ENCODE assay signal across 33 cellular contexts in the genomic region with DNA sequence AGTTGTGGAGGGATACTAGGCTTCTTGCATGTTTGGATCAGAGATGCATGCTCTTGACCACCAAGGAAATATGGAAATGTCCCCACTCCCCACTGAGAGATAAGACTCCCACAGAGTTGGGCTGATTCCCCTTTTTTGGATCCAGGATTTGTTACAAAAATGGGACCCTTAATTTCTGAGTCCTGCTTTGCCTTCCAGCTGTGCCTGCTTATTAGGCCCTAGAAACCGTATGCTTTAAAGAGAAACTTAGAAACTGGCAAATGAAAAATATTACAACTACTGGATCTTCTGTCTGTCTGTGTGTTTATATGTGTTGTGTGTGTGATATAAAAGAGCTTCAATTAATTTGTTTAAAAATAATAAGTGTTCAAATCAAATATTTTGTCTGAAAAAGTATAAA.
"Had no signal": no experiment of that assay in that cellular context is flagged by ENCODE, and none has a peak within 500 bp of the region (broad histone marks: within the 10 kb centered on the region; RNA-seq: fewer than 3 reads in every experiment).

No MANE protein-coding gene starts in this region.

- H3K27me3 ChIP-seq: ascending aorta, cardiac muscle cell had no signal

- H3K4me1 ChIP-seq: ascending aorta had no signal

- ATAC-seq: activated CD8-positive, alpha-beta T cell treated with anti-CD3 and anti-CD28 coated beads for 36 hours; activated naive CD4-positive, alpha-beta T cell treated with anti-CD3 and anti-CD28 coated beads, Interleukin-2, amount 50 U/mL, for 72 hours; activated T-cell treated with anti-CD3 and anti-CD28 coated beads, Interleukin-2, amount 50 U/mL, for 4 hours; activated T-cell treated with anti-CD3 and anti-CD28 coated beads, Interleukin-2, amount 50 U/mL, for 72 hours; activated T-helper 17 cell treated with anti-CD3 and anti-CD28 coated beads, Interleukin-2, amount 50 U/mL, for 72 hours had no signal

- H3K36me3 ChIP-seq: ascending aorta, cardiac muscle cell had no signal

- FAIRE-seq: bronchial epithelial cell, TTC549 had no signal

- DNase-seq: activated B cell treated with CpG ODN at 0.5 μM for 24 hours; activated CD4-positive, alpha-beta memory T cell treated with anti-CD3 and anti-CD28 coated beads for 36 hours; activated CD4-positive, alpha-beta T cell treated with anti-CD3 and anti-CD28 coated beads for 4 hours; activated CD4-positive, alpha-beta T cell treated with anti-CD3 and anti-CD28 coated beads, Interleukin-2, amount 10 ng/mL, durations not matched to agents 24 days and 14 days; activated CD4-positive, alpha-beta T cell treated with anti-CD3 and anti-CD28 coated beads, Interleukin-2, amount 50 U/mL, for 1 hour; activated CD4-positive, alpha-beta T cell treated with anti-CD3 and anti-CD28 coated beads, Interleukin-2, amount 50 U/mL, for 4 hours; activated CD4-positive, CD25-positive, alpha-beta regulatory T cell treated with anti-CD3 and anti-CD28 coated beads, Interleukin-2, amount 50 U/mL, for 72 hours; activated CD8-positive, alpha-beta memory T cell treated with anti-CD3 and anti-CD28 coated beads, Interleukin-2, amount 50 U/mL, for 4 hours; activated CD8-positive, alpha-beta T cell treated with anti-CD3 and anti-CD28 coated beads for 36 hours; activated effector memory CD4-positive, alpha-beta T cell treated with anti-CD3 and anti-CD28 coated beads, Interleukin-2, amount 50 U/mL, for 16 hours; activated gamma-delta T cell treated with Interleukin-2 at 50 U/mL for 16 hours; activated naive CD4-positive, alpha-beta T cell; activated naive CD4-positive, alpha-beta T cell treated with anti-CD3 and anti-CD28 coated beads for 36 hours; activated naive CD4-positive, alpha-beta T cell treated with anti-CD3 and anti-CD28 coated beads, Interleukin-2, amount 50 U/mL, for 16 hours; activated naive CD8-positive, alpha-beta T cell treated with anti-CD3 and anti-CD28 coated beads for 36 hours; activated T-cell treated with anti-CD3 and anti-CD28 coated beads for 4 hours; activated T-cell treated with anti-CD3 and anti-CD28 coated beads, Interleukin-2, amount 50 U/mL, for 1 hour; activated T-cell treated with anti-CD3 and anti-CD28 coated beads, Interleukin-2, amount 50 U/mL, for 4 hours; activated T-cell treated with anti-CD3 and anti-CD28 coated beads, Interleukin-2, amount 50 U/mL, for 72 hours; amygdala; anterior cingulate cortex; caudate nucleus; cerebellar nuclear complex; T-helper 1 cell; T-helper 2 cell; T-helper 9 cell had no signal

- H3K4me3 ChIP-seq: ascending aorta, cardiac muscle cell had no signal

- H3K27ac ChIP-seq: ascending aorta, cardiac muscle cell, VCaP had no signal
